In genomic region chr2:98121149-98121548, GRCh38 we compare ENCODE assay signal across 25 cellular contexts. TPM values are rescaled to one million over a fixed set of nuclear protein-coding genes. Genes with fewer than 3 reads are reported as not detected.
"Had no signal": no experiment of that assay in that cellular context is flagged by ENCODE, and none has a peak within 500 bp of the region (broad histone marks: within the 10 kb centered on the region; RNA-seq: fewer than 3 reads in every experiment).

No MANE protein-coding gene starts in this region.

- H3K4me1 ChIP-seq: adrenal gland, ascending aorta, colonic mucosa, gastrocnemius medialis, upper lobe of left lung had no signal

- H3K27me3 ChIP-seq: adrenal gland, ascending aorta, colonic mucosa, dorsolateral prefrontal cortex, gastrocnemius medialis, sigmoid colon, upper lobe of left lung had no signal

- H3K9me3 ChIP-seq: adrenal gland, ascending aorta, colonic mucosa, gastrocnemius medialis, mucosa of descending colon, sigmoid colon, thoracic aorta, upper lobe of left lung had no signal

- DNase-seq: activated CD4-positive, alpha-beta T cell treated with anti-CD3 and anti-CD28 coated beads for 1 hour; activated CD4-positive, alpha-beta T cell treated with anti-CD3 and anti-CD28 coated beads, Interleukin-2, amount 50 U/mL, for 1 hour; activated CD8-positive, alpha-beta memory T cell treated with anti-CD3 and anti-CD28 coated beads, Interleukin-2, amount 50 U/mL, for 4 hours; activated naive CD4-positive, alpha-beta T cell; activated T-cell treated with anti-CD3 and anti-CD28 coated beads, Interleukin-2, amount 50 U/mL, for 24 hours; adrenal gland; colonic mucosa; dorsolateral prefrontal cortex; effector memory CD8-positive, alpha-beta T cell; gastrocnemius medialis; mesenchymal stem cell; mucosa of descending colon; nephron progenitor cell; posterior cingulate gyrus; sigmoid colon; stimulated activated CD4-positive, alpha-beta T cell treated with anti-CD3 and anti-CD28 coated beads, Interleukin-4, amount 100 ng/mL, for 1 hour; stimulated activated naive CD4-positive, alpha-beta T cell treated with Interleukin-2 at 50 U/mL for 16 hours; T-helper 9 cell; upper lobe of left lung had no signal

- H3K4me3 ChIP-seq: adrenal gland, ascending aorta, colonic mucosa, dorsolateral prefrontal cortex, gastrocnemius medialis, mucosa of descending colon, sigmoid colon, thoracic aorta, upper lobe of left lung had no signal

- H3K36me3 ChIP-seq: adrenal gland, ascending aorta, colonic mucosa, gastrocnemius medialis, sigmoid colon, thoracic aorta, upper lobe of left lung had no signal

- ATAC-seq: effector memory CD8-positive, alpha-beta T cell; esophagus mucosa; gastrocnemius medialis; mucosa of descending colon had no signal

- H3K27ac ChIP-seq: adrenal gland, ascending aorta, colonic mucosa, dorsolateral prefrontal cortex, gastrocnemius medialis, thoracic aorta, upper lobe of left lung had no signal

RNA-seq across cellular contexts. Expression of gene VWA3B, which starts 34.2 kb away (rescaled TPM):
- total RNA-seq: activated T-helper 2 cell treated with anti-CD3 and anti-CD28 coated beads, Interferon-gamma antibody, Interleukin-2, Interleukin-4, amounts not matched to agents 10 μg/mL and 5 μg/mL and 100 μg/mL, durations not matched to agents 14 hours and 24 hours and 36 hours; ascending aorta; endothelial cell of umbilical vein; gastrocnemius medialis; T-helper 1 cell treated with Interleukin-12 subunit alpha and Interleukin-12 subunit beta and Interleukin-4 antibody, amounts not matched to agents 30 ng/mL and 1 ng/mL, for 36 hours had no signal
- polyA plus RNA-seq: endothelial cell of umbilical vein had no signal
